In the genomic region with DNA sequence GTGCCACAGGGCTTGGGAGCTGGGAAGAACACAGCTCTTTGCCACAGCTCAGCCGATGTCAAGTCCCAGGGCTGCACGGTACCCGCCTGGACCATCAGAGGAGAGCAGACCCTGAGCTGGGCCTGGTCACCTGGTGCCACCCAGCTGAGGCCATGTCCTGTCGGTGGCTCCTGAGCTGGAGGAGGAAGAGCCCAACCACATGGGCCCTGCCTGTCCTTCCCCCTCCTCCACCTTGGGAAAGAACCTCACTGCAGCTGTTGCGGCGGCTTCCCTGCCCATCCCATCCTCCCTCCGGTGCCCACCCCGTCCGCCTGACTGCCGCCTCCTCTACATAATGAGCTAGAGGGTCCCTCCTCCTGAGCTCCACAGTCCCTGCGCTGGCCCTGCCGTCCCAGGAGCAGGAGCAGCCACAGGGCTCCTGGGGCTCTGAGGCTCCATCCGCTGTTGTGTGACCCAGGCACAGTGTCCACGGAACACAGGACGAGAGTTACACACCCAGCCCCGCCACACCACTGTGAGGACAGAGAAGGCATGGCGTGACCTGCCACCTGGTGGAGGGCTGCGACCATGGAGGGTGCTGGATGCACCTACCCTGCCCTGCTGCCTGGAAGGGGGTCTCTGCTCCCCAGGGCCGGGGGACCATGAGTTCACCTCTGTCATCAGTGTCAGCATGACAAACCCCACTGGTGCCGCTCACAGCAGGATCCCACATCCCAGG, we compare ENCODE assay signal across 8 cellular contexts. TPM values are rescaled to one million over a fixed set of nuclear protein-coding genes. Genes with fewer than 3 reads are reported as not detected.
DNase-seq lines count a peak whose midpoint lies in the region; ATAC-seq and TF ChIP-seq lines count a peak whose summit lies in the region.

No MANE protein-coding gene starts in this region.

- H3K36me3 Mint-ChIP-seq in CD4-positive, CD25-positive, alpha-beta regulatory T cell, result no peaks in the 10 kb centered on the region
- no peaks in the 10 kb centered on the region for H3K36me3 Mint-ChIP-seq in natural killer cell

- H3K27me3 Mint-ChIP-seq in CD4-positive, CD25-positive, alpha-beta regulatory T cell, result no peaks in the 10 kb centered on the region
- H3K27me3 Mint-ChIP-seq in natural killer cell (ENCODE audit: low read depth in 2 of 2), result no peaks in the 10 kb centered on the region

- no peaks in the 10 kb centered on the region for H3K9me3 ChIP-seq in CD4-positive, CD25-positive, alpha-beta regulatory T cell (ENCODE audit: control insufficient read depth in 2 of 2, low read length in 2 of 2)
- no peaks in the 10 kb centered on the region for H3K9me3 ChIP-seq in HCT116 (ENCODE audit: control insufficient read depth in 1 of 2, insufficient read depth in 1 of 2, low read depth in 1 of 2, low read length in 2 of 2)

- H3K4me1 Mint-ChIP-seq in CD4-positive, CD25-positive, alpha-beta regulatory T cell, result peaks cover 0 to 7% (median 0%) of the 10 kb centered on the region in 4 donors
- H3K4me1 Mint-ChIP-seq in natural killer cell, result no peaks in the 10 kb centered on the region

- TF ChIP-seq RAD21 in HCT116 (IDR thresholded peaks at IDR 0.05; ENCODE audit: low read depth), result peak; percentile 88

- H3K9ac ChIP-seq in HCT116 (ENCODE audit: low read length), result no peak overlapping the region

- POLR2A ChIA-PET in HCT116 (lab: Charles Lee), result no interaction called here

- peaks cover 5% of the 10 kb centered on the region for H3K4me1 ChIP-seq in CD4-positive, CD25-positive, alpha-beta regulatory T cell (ENCODE audit: control insufficient read depth, insufficient read depth, low read length, poor library complexity, severe bottlenecking)
- no peaks in the 10 kb centered on the region for H3K4me1 ChIP-seq in HCT116 (ENCODE audit: control insufficient read depth in 1 of 2, insufficient read depth in 2 of 2, low read length in 2 of 2)

- RAD21 ChIA-PET in HCT116 (lab: Charles Lee; ENCODE audit: low non-redundant PET in 1 of 2, low total read pairs in 2 of 2, uncharacterized antibody in 2 of 2, unreplicated experiment in 2 of 2), result interaction anchor here in 1 of 2 experiments (2.1 kb wide), 1 partner anchor 543 kb away, joined by 6 read pairs; no protein-coding TSS in a partner anchor

- no peaks in the 10 kb centered on the region for H3K79me2 ChIP-seq in HCT116 (ENCODE audit: insufficient read depth, low read length)

- no peaks in the 10 kb centered on the region for H4K20me1 ChIP-seq in HCT116 (ENCODE audit: insufficient read depth)

- no peaks in the 10 kb centered on the region for H3K27me3 ChIP-seq in CD4-positive, CD25-positive, alpha-beta regulatory T cell (ENCODE audit: control insufficient read depth, insufficient read depth, low read length)
- no peaks in the 10 kb centered on the region for H3K27me3 ChIP-seq in HCT116 (ENCODE audit: insufficient read depth, low read length)

- 39 to 40% methylated on average over 8 to 15 of the region's 20 CpGs for WGBS in lower leg skin, 2 donors

- no peaks in the 10 kb centered on the region for H3K36me3 ChIP-seq in CD4-positive, CD25-positive, alpha-beta regulatory T cell (ENCODE audit: control insufficient read depth, insufficient read depth, low read length)
- no peaks in the 10 kb centered on the region for H3K36me3 ChIP-seq in HCT116 (ENCODE audit: control insufficient read depth in 1 of 2, insufficient read depth in 2 of 2, low read length in 2 of 2)

- no peaks in the 10 kb centered on the region for H3K9me2 ChIP-seq in HCT116 (ENCODE audit: insufficient read depth)

- peak; percentile 67 to 75 (median 70) for TF ChIP-seq CTCF in HCT116 (IDR thresholded peaks at IDR 0.05 in 2 of 3, conservative IDR thresholded peaks at IDR 0.05 in 1 of 3; ENCODE audit: borderline replicate concordance in 1 of 3, insufficient read depth in 1 of 3, low read depth in 2 of 3, low read length in 2 of 3)
- peak; percentile 83 for TF ChIP-seq CTCF in VCaP (conservative IDR thresholded peaks at IDR 0.05)
- TF ChIP-seq CTCF in natural killer cell (IDR thresholded peaks at IDR 0.05), result peak; percentile 30
- TF ChIP-seq CTCF in lower leg skin (IDR thresholded peaks at IDR 0.05), result no peak

- no peak overlapping the region for H2AFZ ChIP-seq in HCT116 (ENCODE audit: low read depth, low read length, poor library complexity, severe bottlenecking)

- no TSS peak for BruUV-seq in HCT116 (replicated peaks; lab: Mats Ljungman, UMichigan)

- H3K27ac Mint-ChIP-seq in CD4-positive, CD25-positive, alpha-beta regulatory T cell, result no peak overlapping the region
- H3K27ac Mint-ChIP-seq in natural killer cell, result no peak overlapping the region

- CTCF ChIA-PET in HCT116 (lab: Charles Lee), result interaction anchor here (0.9 to 1.9 kb wide), 5 partner anchors 9 to 546 kb away, joined by 3 to 16 read pairs (median 3); no protein-coding TSS in a partner anchor

- peak; percentile 17 to 49 (median 19) for DNase-seq in CD4-positive, CD25-positive, alpha-beta regulatory T cell
- DNase-seq in HCT116 (ENCODE audit: low read depth, low spot score) (no peak), natural killer cell (no peak), lower leg skin (ENCODE audit: low spot score in 2 of 2) (no peak)
- DNase-seq in effector CD4-positive, alpha-beta T cell, result peak; percentile 24

- H3K4me2 ChIP-seq in HCT116 (ENCODE audit: low read length), result no peak overlapping the region

- ATAC-seq in CD4-positive, CD25-positive, alpha-beta regulatory T cell (ENCODE audit: low read depth in 2 of 2), result peak in 1 of 2 donors; percentile 48
- peak; percentile 78 for ATAC-seq in HCT116
- peak; percentile 57 to 75 (median 71) for ATAC-seq in natural killer cell
- ATAC-seq in HG03159 (IDR thresholded peaks at IDR 0.05; ENCODE audit: unreplicated experiment), result no peak
- no peak for ATAC-seq in GM21786 (IDR thresholded peaks at IDR 0.05; ENCODE audit: unreplicated experiment)

- peak overlapping the region in 1 of 4 donors; percentile 54 for H3K4me3 Mint-ChIP-seq in CD4-positive, CD25-positive, alpha-beta regulatory T cell
- H3K4me3 Mint-ChIP-seq in natural killer cell, result no peak overlapping the region

- H3K27ac ChIP-seq in CD4-positive, CD25-positive, alpha-beta regulatory T cell (ENCODE audit: insufficient read depth, low read length, poor library complexity, severe bottlenecking), result no peak overlapping the region
- H3K27ac ChIP-seq in HCT116 (ENCODE audit: low read depth, low read length), result no peak overlapping the region
- H3K27ac ChIP-seq in VCaP, result no peak overlapping the region

- H3K4me3 ChIP-seq in CD4-positive, CD25-positive, alpha-beta regulatory T cell (ENCODE audit: low read depth, low read length), result no peak overlapping the region
- H3K4me3 ChIP-seq in HCT116 (replicated peaks in 1 of 2; ENCODE audit: low read depth in 1 of 2, low read length in 2 of 2), result no peak overlapping the region
- no peak overlapping the region for H3K4me3 ChIP-seq in lower leg skin (ENCODE audit: low read depth, poor library complexity, severe bottlenecking)

- TF ChIP-seq POLR2A in HCT116 (IDR thresholded peaks at IDR 0.05; ENCODE audit: borderline replicate concordance, extremely low read depth, insufficient read depth, insufficient read length) (no peak), lower leg skin (IDR thresholded peaks at IDR 0.05) (no peak)

- peaks cover 0 to 2% (median 0%) of the 10 kb centered on the region in 7 donors for H3K9me3 Mint-ChIP-seq in CD4-positive, CD25-positive, alpha-beta regulatory T cell
- H3K9me3 Mint-ChIP-seq in natural killer cell, result no peaks in the 10 kb centered on the region

- intact Hi-C loops in HCT116 (cut with micrococcal nuclease) (loop anchor here (1.0 kb wide), 1 partner anchor 543 kb away; no protein-coding TSS in a partner anchor), natural killer cell (cut with micrococcal nuclease) (no loop called here), lower leg skin (cut with DNase I; ENCODE audit: low total_unique reads) (no loop called here)

TF ChIP-seq in HCT116, 20 proteins besides CTCF, POLR2A, EP300 and RAD21:
- TF ChIP-seq ZBTB33 (IDR thresholded peaks at IDR 0.05; ENCODE audit: extremely low read depth, insufficient replicate concordance, low read length), result no peak

RNA-seq across cellular contexts. Expression of gene CHMP6, which starts 21.4 kb away (rescaled TPM):
- total RNA-seq in CD4-positive, CD25-positive, alpha-beta regulatory T cell, result 25.5 TPM
- polyA plus RNA-seq in CD4-positive, CD25-positive, alpha-beta regulatory T cell, result 10 to 100 TPM; 37.6 to 43.5 (median 39.8) TPM
- 22.0 TPM for total RNA-seq in HCT116 (2021; ENCODE audit: unreplicated experiment)
- 14.7 and 15.2 TPM in 2 replicates for polyA plus RNA-seq in HCT116 (2012)
- 10 to 100 TPM; 26.8 to 33.3 (median 33.0) TPM for total RNA-seq in natural killer cell
- 10 to 100 TPM; 19.8 to 36.7 (median 26.1) TPM for total RNA-seq in lower leg skin

Comparison
In these comparisons a context has a peak if more than half of its experiments do, and no peak if none do; other contexts are left out.
1. ATAC-seq: peak in HCT116 (single experiment) and natural killer cell (3 of 3); none in HG03159 (single experiment) and GM21786 (single experiment).
2. DNase-seq: peak in CD4-positive, CD25-positive, alpha-beta regulatory T cell (3 of 3) and effector CD4-positive, alpha-beta T cell (single experiment); none in HCT116 (single experiment), natural killer cell (single experiment) and lower leg skin (0 of 2).
3. CTCF ChIP-seq: peak in HCT116 (3 of 3), VCaP (single experiment) and natural killer cell (single experiment); none in lower leg skin (0 of 3).